9 cellular contexts compared by ENCODE assay signal in genomic region chr3:71425491-71426071, GRCh38.
A peak's percentile ranks its signal among the peaks of the same experiment; 100 is the strongest.
DNase-seq lines count a peak whose midpoint lies in the region; ATAC-seq and TF ChIP-seq lines count a peak whose summit lies in the region.
"Had no signal": no experiment of that assay in that cellular context is flagged by ENCODE, and none has a peak within 500 bp of the region (broad histone marks: within the 10 kb centered on the region; RNA-seq: fewer than 3 reads in every experiment).

No MANE protein-coding gene starts in this region.

- H3K27me3 ChIP-seq in DND-41 (ENCODE audit: insufficient read depth, low read length, poor library complexity), result no peaks in the 10 kb centered on the region
- H3K27me3 ChIP-seq in IMR-90 (ENCODE audit: control insufficient read depth, insufficient read depth, low read length), result no peaks in the 10 kb centered on the region

- TF ChIP-seq CTCF in DND-41 (IDR thresholded peaks at IDR 0.05; ENCODE audit: borderline replicate concordance, extremely low read depth, low read length, poor library complexity, severe bottlenecking) (no peak), IMR-90 (conservative IDR thresholded peaks at IDR 0.05; ENCODE audit: low read depth, low read length) (no peak), astrocyte of the spinal cord (IDR thresholded peaks at IDR 0.05; ENCODE audit: low read depth, low read length) (no peak)

- H3K56ac ChIP-seq in IMR-90 (ENCODE audit: extremely low read depth, insufficient read depth, low read length), result no peak overlapping the region

- intact Hi-C loops in IMR-90 (cut with micrococcal nuclease), result no loop called here

- no peak overlapping the region for H2BK120ac ChIP-seq in IMR-90 (ENCODE audit: low read depth, low read length)

- CTCF ChIA-PET in IMR-90 (lab: Yijun Ruan, JAX), result interaction anchor here (0.6 to 0.7 kb wide), 3 partner anchors 177 to 428 kb away, joined by 3 to 5 read pairs (median 3); no protein-coding TSS in a partner anchor

- H4K5ac ChIP-seq in IMR-90 (ENCODE audit: low read depth, low read length), result no peak overlapping the region

- in situ Hi-C loops in IMR-90 (cut with MboI; ENCODE audit: low sequenced_read_pairs), result no loop called here
- in situ Hi-C loops in astrocyte of the spinal cord (cut with HindIII; ENCODE audit: low sequenced_read_pairs), result no loop called here

- H2AK5ac ChIP-seq in IMR-90 (ENCODE audit: low read depth, low read length), result no peak overlapping the region

- BruUV-seq in IMR-90 (replicated peaks; lab: Mats Ljungman, UMichigan), result no TSS peak

- peaks cover 64% of the 10 kb centered on the region for H3K79me2 ChIP-seq in DND-41 (ENCODE audit: insufficient read depth, low read length)

- H3K4me1 ChIP-seq in DND-41 (ENCODE audit: insufficient read depth, low read length) (peaks cover 6% of the 10 kb centered on the region), IMR-90 (ENCODE audit: control insufficient read depth, insufficient read depth, low read length) (no peaks in the 10 kb centered on the region)

- H4K91ac ChIP-seq in IMR-90 (ENCODE audit: insufficient read depth, low read depth, low read length), result no peak overlapping the region

- H3K27ac ChIP-seq in DND-41 (ENCODE audit: low read length) (peak overlapping the region; percentile 13; the same call in 1 of the 2 replicates), IMR-90 (ENCODE audit: insufficient read depth, low read length) (no peak overlapping the region)

- H4K20me1 ChIP-seq in DND-41 (ENCODE audit: insufficient read depth, low read length), result peaks cover 21% of the 10 kb centered on the region
- H4K20me1 ChIP-seq in IMR-90 (ENCODE audit: insufficient read depth, low read length), result 0 out of 2 replicates have a peak, but pooled peaks cover 2% of the 10 kb centered on the region

- POLR2A ChIA-PET in IMR-90 (lab: Charles Lee; ENCODE audit: unreplicated experiment), result no interaction called here

- H3K4me2 ChIP-seq in DND-41 (ENCODE audit: insufficient read depth, low read length) (no peak overlapping the region), IMR-90 (ENCODE audit: low read depth, low read length) (no peak overlapping the region)

- peaks cover 6% of the 10 kb centered on the region for H3K9me1 ChIP-seq in IMR-90 (ENCODE audit: insufficient read depth, low read length)

- peaks cover 21 to 61% of the 10 kb centered on the region in 2 experiments for H3K79me1 ChIP-seq in IMR-90 (ENCODE audit: low read depth in 1 of 2, low read length in 2 of 2)

- DNase-seq in DND-41, result no peak
- DNase-seq in IMR-90, result peak; percentile 92
- DNase-seq in astrocyte of the spinal cord (ENCODE audit: low read depth, low spot score), result peak; percentile 97
- peak; percentile 92 for DNase-seq in renal cortical epithelial cell (ENCODE audit: low read depth)
- DNase-seq in COLO668 (lab: John Stamatoyannopoulos, UW; ENCODE audit: unreplicated experiment), result no peak
- DNase-seq in NCI-H446 (lab: John Stamatoyannopoulos, UW), result no peak
- DNase-seq in DMS153 treated with DMSO at 0.1 percent for 48 hours (lab: John Stamatoyannopoulos, UW; ENCODE audit: unreplicated experiment), result no peak
- DNase-seq: cortex of kidney had no signal

- H3K4me3 ChIP-seq in DND-41 (ENCODE audit: low read depth in 1 of 2, low read length in 2 of 2), result no peak overlapping the region
- no peak overlapping the region for H3K4me3 ChIP-seq in IMR-90 (ENCODE audit: insufficient read depth, low read depth, low read length)
- no peak overlapping the region for H3K4me3 ChIP-seq in astrocyte of the spinal cord (ENCODE audit: low read depth, low read length)

- no peak for TF ChIP-seq RAD21 in IMR-90 (IDR thresholded peaks at IDR 0.05; ENCODE audit: low read length)

- H2BK15ac ChIP-seq in IMR-90 (ENCODE audit: low read depth, low read length), result no peak overlapping the region

- H3K14ac ChIP-seq in IMR-90 (replicated peaks; ENCODE audit: low read depth, low read length), result no peak overlapping the region

- H3K9me3 ChIP-seq in DND-41 (ENCODE audit: insufficient read depth, low read length, severe bottlenecking), result no peaks in the 10 kb centered on the region
- no peaks in the 10 kb centered on the region for H3K9me3 ChIP-seq in IMR-90 (ENCODE audit: control insufficient read depth, insufficient read depth, low read length)

- H3K9ac ChIP-seq in DND-41 (ENCODE audit: low read depth, low read length), result no peak overlapping the region
- no peak overlapping the region for H3K9ac ChIP-seq in IMR-90 (ENCODE audit: low read depth, low read length)

- no peak overlapping the region; the same call in 1 of the 2 replicates for H3K4ac ChIP-seq in IMR-90 (ENCODE audit: low read depth, low read length)

- no peak for TF ChIP-seq POLR2A in IMR-90 (IDR thresholded peaks at IDR 0.05; ENCODE audit: low read depth, low read length)

- no peak overlapping the region for H2BK5ac ChIP-seq in IMR-90 (ENCODE audit: low read depth, low read length, poor library complexity, severe bottlenecking)

- H3K36me3 ChIP-seq in DND-41 (ENCODE audit: insufficient read depth, low read length) (no peaks in the 10 kb centered on the region), IMR-90 (ENCODE audit: control insufficient read depth, insufficient read depth, low read length) (no peaks in the 10 kb centered on the region)

- no peak overlapping the region for H4K8ac ChIP-seq in IMR-90 (ENCODE audit: low read depth in 2 of 2, low read length in 2 of 2)

- peak overlapping the region; percentile 48; the same call in 1 of the 2 replicates for H3K23ac ChIP-seq in IMR-90 (ENCODE audit: low read depth, low read length)

- ATAC-seq in DND-41 (ENCODE audit: insufficient read depth, low read depth), result peak; percentile 70
- peak; percentile 57 for ATAC-seq in IMR-90 (ENCODE audit: low read depth)
- ATAC-seq: Panc1 had no signal

- no CpG with 5 or more reads among the region's 2 CpGs for WGBS in IMR-90 (ENCODE audit: extremely low coverage in 2 of 2, insufficient read length in 1 of 2), 2 experiments

- H2BK20ac ChIP-seq in IMR-90 (ENCODE audit: low read depth, low read length), result no peak overlapping the region

- H2AFZ ChIP-seq in DND-41 (ENCODE audit: low read depth, low read length), result no peak overlapping the region
- H2AFZ ChIP-seq in IMR-90 (replicated peaks; ENCODE audit: low read length, poor library complexity), result no peak overlapping the region

- dilution Hi-C loops in IMR-90 (cut with HindIII; ENCODE audit: low sequenced_read_pairs, unreplicated experiment), result no loop called here

- H2AK9ac ChIP-seq in IMR-90 (replicated peaks; ENCODE audit: low read depth, low read length, poor library complexity), result no peak overlapping the region

- no peak overlapping the region for H3K18ac ChIP-seq in IMR-90 (ENCODE audit: low read depth, low read length)

TF ChIP-seq in IMR-90, 13 proteins besides CTCF, POLR2A, EP300 and RAD21:
- TF ChIP-seq MAFK (IDR thresholded peaks at IDR 0.05; ENCODE audit: low read depth, low read length), result peak; percentile 7; the same call in 1 of the 2 replicates
- TF ChIP-seq, protein P1, sequence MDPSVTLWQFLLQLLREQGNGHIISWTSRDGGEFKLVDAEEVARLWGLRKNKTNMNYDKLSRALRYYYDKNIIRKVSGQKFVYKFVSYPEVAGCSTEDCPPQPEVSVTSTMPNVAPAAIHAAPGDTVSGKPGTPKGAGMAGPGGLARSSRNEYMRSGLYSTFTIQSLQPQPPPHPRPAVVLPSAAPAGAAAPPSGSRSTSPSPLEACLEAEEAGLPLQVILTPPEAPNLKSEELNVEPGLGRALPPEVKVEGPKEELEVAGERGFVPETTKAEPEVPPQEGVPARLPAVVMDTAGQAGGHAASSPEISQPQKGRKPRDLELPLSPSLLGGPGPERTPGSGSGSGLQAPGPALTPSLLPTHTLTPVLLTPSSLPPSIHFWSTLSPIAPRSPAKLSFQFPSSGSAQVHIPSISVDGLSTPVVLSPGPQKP (IDR thresholded peaks at IDR 0.05; ENCODE audit: borderline replicate concordance, low read depth, low read length), result no peak
TF ChIP-seq in IMR-90: peak in this region for 1.

Comparison
In these comparisons a context has a peak if more than half of its experiments do, and no peak if none do; other contexts are left out.
1. DNase-seq: peak in IMR-90 (single experiment), astrocyte of the spinal cord (single experiment) and renal cortical epithelial cell (single experiment); none in DND-41 (single experiment), COLO668 (single experiment), NCI-H446 (0 of 2) and DMS153 treated with DMSO at 0.1 percent for 48 hours (single experiment).